ENCODE assay signal across 9 cellular contexts in genomic region chr15:93028111-93028631, GRCh38.
DNase-seq lines count a peak whose midpoint lies in the region; TF ChIP-seq lines count a peak whose summit lies in the region.
"Had no signal": no experiment of that assay in that cellular context is flagged by ENCODE, and none has a peak within 500 bp of the region (broad histone marks: within the 10 kb centered on the region; RNA-seq: fewer than 3 reads in every experiment).

No MANE protein-coding gene starts in this region.

- H3K27ac ChIP-seq in AG04450 (ENCODE audit: low read depth, low read length) (peak overlapping the region; percentile 94), esophagus (ENCODE audit: low read depth in 2 of 2, low read length in 1 of 2) (peak overlapping the region; percentile 95 to 96)

- H3K27me3 Mint-ChIP-seq in nephron progenitor cell (ENCODE audit: low read depth, poor library complexity) (peaks cover 8% of the 10 kb centered on the region), progenitor cell of endocrine pancreas (peaks cover 8% of the 10 kb centered on the region)

- H3K9me3 Mint-ChIP-seq in nephron progenitor cell (no peaks in the 10 kb centered on the region), progenitor cell of endocrine pancreas (ENCODE audit: low read depth) (no peaks in the 10 kb centered on the region)

- no peak overlapping the region for H3K4me3 ChIP-seq in AG04450 (ENCODE audit: low read depth, low read length)
- no peak overlapping the region for H3K4me3 ChIP-seq in esophagus (ENCODE audit: low read depth in 1 of 2, low read length in 2 of 2)

- TF ChIP-seq CTCF in AG04450 (IDR thresholded peaks at IDR 0.05; ENCODE audit: low read depth, low read length) (no peak), nephron progenitor cell (IDR thresholded peaks at IDR 0.05) (no peak), progenitor cell of endocrine pancreas (IDR thresholded peaks at IDR 0.05; ENCODE audit: unreplicated experiment) (no peak)

- peaks cover 34% of the 10 kb centered on the region for H3K4me1 Mint-ChIP-seq in nephron progenitor cell
- H3K4me1 Mint-ChIP-seq in progenitor cell of endocrine pancreas (ENCODE audit: low read depth): peaks cover 4% of the 10 kb centered on the region

- H3K9me3 ChIP-seq in AG04450 (ENCODE audit: control insufficient read depth, insufficient read depth, low read length) (no peaks in the 10 kb centered on the region; the same call in 1 of the 2 replicates), esophagus (ENCODE audit: control insufficient read depth in 2 of 2, insufficient read depth in 1 of 2, low read depth in 1 of 2, low read length in 1 of 2) (no peaks in the 10 kb centered on the region)

- H3K27ac Mint-ChIP-seq in nephron progenitor cell: peak overlapping the region; percentile 95
- no peak overlapping the region for H3K27ac Mint-ChIP-seq in progenitor cell of endocrine pancreas

- H3K4me1 ChIP-seq in esophagus (ENCODE audit: control insufficient read depth in 2 of 2, insufficient read depth in 2 of 2, low read length in 1 of 2): peaks cover 10 to 40% of the 10 kb centered on the region in 2 donors

- POLR2A ChIA-PET in AG04450 (lab: Yijun Ruan, JAX): interaction anchor here (0.6 to 1.3 kb wide), 2 partner anchors 105 to 128 kb away, joined by 3 to 4 read pairs; partner anchors contain the start of gene CHD2

- H3K27me3 ChIP-seq in AG04450 (ENCODE audit: control insufficient read depth, insufficient read depth, low read length): no peaks in the 10 kb centered on the region
- no peaks in the 10 kb centered on the region for H3K27me3 ChIP-seq in esophagus (ENCODE audit: control insufficient read depth in 1 of 2, insufficient read depth in 2 of 2, low read length in 2 of 2)

- H3K36me3 Mint-ChIP-seq in nephron progenitor cell (ENCODE audit: low read depth) (peaks cover 40% of the 10 kb centered on the region), progenitor cell of endocrine pancreas (ENCODE audit: insufficient read depth) (peaks cover 17% of the 10 kb centered on the region)

- H3K36me3 ChIP-seq in esophagus (ENCODE audit: control insufficient read depth in 2 of 2, insufficient read depth in 2 of 2, low read length in 1 of 2): peaks cover 20 to 27% of the 10 kb centered on the region in 2 donors

- WGBS in esophagus, 2 donors: 35 to 50% methylated on average over 13 of the region's 13 CpGs

- CTCF ChIA-PET in AG04450 (lab: Charles Lee): interaction anchor here (0.6 to 4.9 kb wide), 5 partner anchors 10 to 1092 kb away, joined by 3 to 75 read pairs (median 14); partner anchors contain the start of gene RGMA

- DNase-seq in AG04450 (ENCODE audit: low read depth, low spot score): no peak
- DNase-seq in OCI-M1 (lab: John Stamatoyannopoulos, UW): peak; percentile 27
- DNase-seq in nephron progenitor cell: no peak
- DNase-seq in OCI-M2 (lab: John Stamatoyannopoulos, UW; ENCODE audit: unreplicated experiment): no peak
- no peak for DNase-seq in epidermal melanocyte (ENCODE audit: insufficient read length, low spot score)
- no peak for DNase-seq in progenitor cell of endocrine pancreas (ENCODE audit: low spot score, unreplicated experiment)
- no peak for DNase-seq in COR-L47 (lab: John Stamatoyannopoulos, UW)
- DNase-seq: effector memory CD4-positive, alpha-beta T cell had no signal

- H3K4me3 Mint-ChIP-seq in nephron progenitor cell: no peak overlapping the region
- no peak overlapping the region for H3K4me3 Mint-ChIP-seq in progenitor cell of endocrine pancreas (ENCODE audit: low read depth)
